8 cellular contexts compared by ENCODE assay signal in genomic region chr4:6674500-6675149, GRCh38. TPM values are rescaled to one million over a fixed set of nuclear protein-coding genes. Genes with fewer than 3 reads are reported as not detected.
DNase-seq lines count a peak whose midpoint lies in the region; ATAC-seq and TF ChIP-seq lines count a peak whose summit lies in the region.

No MANE protein-coding gene starts in this region.

- peaks cover 37% of the 10 kb centered on the region for H3K4me1 Mint-ChIP-seq in mesothelial cell of epicardium

- peak overlapping the region; percentile 78 for H3K4me3 Mint-ChIP-seq in mesothelial cell of epicardium

- H3K27me3 Mint-ChIP-seq in mesothelial cell of epicardium (ENCODE audit: low read depth): no peaks in the 10 kb centered on the region

- peak; percentile 33 for ATAC-seq in HG02759 (IDR thresholded peaks at IDR 0.05; ENCODE audit: unreplicated experiment)

- peak overlapping the region; percentile 72 for H3K27ac ChIP-seq in subcutaneous abdominal adipose tissue (ENCODE audit: low read depth, low read length)

- DNase-seq in DMS79 treated with DMSO at 0.1 percent for 48 hours (lab: John Stamatoyannopoulos, UW): peak; percentile 14
- no peak for DNase-seq in DMS79 (lab: John Stamatoyannopoulos, UW)
- peak; percentile 66 for DNase-seq in NCI-H146 (lab: John Stamatoyannopoulos, UW)
- peak; percentile 57 for DNase-seq in activated CD4-positive, CD25-positive, alpha-beta regulatory T cell treated with anti-CD3 and anti-CD28 coated beads, Interleukin-2, amount 50 U/mL, for 72 hours
- DNase-seq in dermis microvascular lymphatic vessel endothelial cell (ENCODE audit: low read depth in 2 of 2): peak; percentile 30 to 52
- no peak for DNase-seq in mesothelial cell of epicardium (ENCODE audit: low spot score in 2 of 2, unreplicated experiment in 2 of 2)

- no peaks in the 10 kb centered on the region for H3K9me3 Mint-ChIP-seq in mesothelial cell of epicardium

- H3K27me3 ChIP-seq in subcutaneous abdominal adipose tissue (ENCODE audit: control insufficient read depth in 5 of 5, insufficient read depth in 4 of 5, low read length in 5 of 5): no peaks in the 10 kb centered on the region

- H3K4me1 ChIP-seq in subcutaneous abdominal adipose tissue (ENCODE audit: control insufficient read depth in 5 of 5, insufficient read depth in 5 of 5, low read length in 5 of 5): peaks cover 12 to 38% (median 29%) of the 10 kb centered on the region in 5 donors

- peaks cover 0 to 17% (median 0%) of the 10 kb centered on the region in 5 donors for H3K36me3 ChIP-seq in subcutaneous abdominal adipose tissue (ENCODE audit: control insufficient read depth in 5 of 5, insufficient read depth in 5 of 5, low read length in 5 of 5)

- H3K4me3 ChIP-seq in subcutaneous abdominal adipose tissue (ENCODE audit: low read depth in 1 of 5, low read length in 5 of 5): peak overlapping the region; percentile 57 to 87 (median 81)

- no peak for TF ChIP-seq CTCF in mesothelial cell of epicardium (IDR thresholded peaks at IDR 0.05; ENCODE audit: unreplicated experiment)

- peaks cover 22% of the 10 kb centered on the region for H3K36me3 Mint-ChIP-seq in mesothelial cell of epicardium

- peak overlapping the region; percentile 5 to 89 (median 63) for H3K9ac ChIP-seq in subcutaneous abdominal adipose tissue (ENCODE audit: low read length in 5 of 5)

- no peaks in the 10 kb centered on the region for H3K9me3 ChIP-seq in subcutaneous abdominal adipose tissue (ENCODE audit: control insufficient read depth in 5 of 5, low read length in 5 of 5)

- H3K27ac Mint-ChIP-seq in mesothelial cell of epicardium: peak overlapping the region; percentile 48

RNA-seq across cellular contexts. Expression of gene S100P, which starts 19.1 kb away (rescaled TPM):
- total RNA-seq in dermis microvascular lymphatic vessel endothelial cell: 0.13 TPM in 1 of 2 replicates, not detected in the other
- total RNA-seq in mesothelial cell of epicardium: 1.1 to 4.6 TPM (median 3.4 TPM) in 3 replicates

RNA-seq across cellular contexts. Expression of gene MRFAP1, which starts 34.1 kb away (rescaled TPM):
- total RNA-seq in dermis microvascular lymphatic vessel endothelial cell: 85.1 and 109 TPM in 2 replicates
- 242 to 249 TPM (median 246 TPM) in 3 replicates for total RNA-seq in mesothelial cell of epicardium

RNA-seq across cellular contexts. Expression of gene MRFAP1L1, which starts 35.0 kb away (rescaled TPM):
- total RNA-seq in dermis microvascular lymphatic vessel endothelial cell (35.2 and 36.4 TPM in 2 replicates), mesothelial cell of epicardium (66.9 to 68.8 TPM (median 67.9 TPM) in 3 replicates)

RNA-seq across cellular contexts. Expression of gene BLOC1S4, which starts 41.3 kb away (rescaled TPM):
- total RNA-seq in dermis microvascular lymphatic vessel endothelial cell (8.2 and 11.1 TPM in 2 replicates), mesothelial cell of epicardium (17.0 to 18.1 TPM (median 18.0 TPM) in 3 replicates)

Comparison
In these comparisons a context has a peak if more than half of its experiments do, and no peak if none do; other contexts are left out.
1. DNase-seq: peak in DMS79 treated with DMSO at 0.1 percent for 48 hours (single experiment), NCI-H146 (single experiment), activated CD4-positive, CD25-positive, alpha-beta regulatory T cell treated with anti-CD3 and anti-CD28 coated beads, Interleukin-2, amount 50 U/mL, for 72 hours (single experiment) and dermis microvascular lymphatic vessel endothelial cell (2 of 2); none in DMS79 (single experiment) and mesothelial cell of epicardium (0 of 2).